In genomic region chr1:31574749-31575372, GRCh38 we compare ENCODE assay signal across 1 cellular context.
TF ChIP-seq lines count a peak whose summit lies in the region.

No MANE protein-coding gene starts in this region.

TF ChIP-seq in H1, 55 proteins besides CTCF, POLR2A, EP300 and RAD21:
- TF ChIP-seq CEBPB (IDR thresholded peaks at IDR 0.05; ENCODE audit: low read depth, low read length), result no peak
- TF ChIP-seq JUND (IDR thresholded peaks at IDR 0.05; ENCODE audit: low read length), result no peak
- TF ChIP-seq BCL11A (IDR thresholded peaks at IDR 0.05; ENCODE audit: low read depth in 2 of 2, low read length in 2 of 2), result no peak
- no peak for TF ChIP-seq NANOG (IDR thresholded peaks at IDR 0.05; ENCODE audit: insufficient read depth, low read depth, low read length, poor library complexity, severe bottlenecking)
- TF ChIP-seq POU5F1 (IDR thresholded peaks at IDR 0.05; ENCODE audit: low read depth, low read length), result no peak
- no peak for TF ChIP-seq PHF8 (conservative IDR thresholded peaks at IDR 0.05; ENCODE audit: low read depth, low read length)
- TF ChIP-seq SIN3A (conservative IDR thresholded peaks at IDR 0.05 in 1 of 2, IDR thresholded peaks at IDR 0.05 in 1 of 2; ENCODE audit: low read depth in 1 of 2, low read length in 2 of 2), result no peak
- TF ChIP-seq TAF7 (optimal IDR thresholded peaks at IDR 0.05; ENCODE audit: borderline replicate concordance, low read depth, low read length), result no peak
- TF ChIP-seq SP1 (IDR thresholded peaks at IDR 0.05; ENCODE audit: low read depth, low read length), result no peak
- no peak for TF ChIP-seq GTF2F1 (IDR thresholded peaks at IDR 0.05; ENCODE audit: borderline replicate concordance, low read depth, low read length)
- TF ChIP-seq CHD2 (IDR thresholded peaks at IDR 0.05; ENCODE audit: low read length), result no peak
- no peak for TF ChIP-seq CHD1 (IDR thresholded peaks at IDR 0.05; ENCODE audit: low read depth, low read length)
